In the genomic region with DNA sequence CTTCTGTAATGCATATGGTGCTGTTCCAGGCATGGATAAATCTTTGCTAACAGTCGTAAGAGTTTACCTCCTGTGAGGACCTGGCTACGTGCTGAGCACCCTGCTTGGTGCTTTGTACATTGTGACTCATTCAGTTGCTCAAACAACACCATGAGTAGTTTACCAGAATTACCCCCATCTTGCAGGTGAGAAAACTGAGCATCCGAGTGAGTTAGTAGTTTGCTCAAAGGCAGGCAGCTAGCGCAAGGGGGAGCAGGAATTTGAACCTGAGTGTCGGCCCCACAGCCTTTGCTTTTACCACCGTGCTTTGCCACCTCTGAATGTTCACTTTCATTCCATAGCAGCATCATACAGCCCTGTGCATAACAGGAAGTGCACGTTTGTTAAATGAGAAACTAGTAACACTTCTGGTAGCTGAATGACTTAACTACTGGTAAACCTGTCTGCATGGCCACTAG, we compare ENCODE assay signal across 8 cellular contexts.
DNase-seq lines count a peak whose midpoint lies in the region; ATAC-seq and TF ChIP-seq lines count a peak whose summit lies in the region.

No MANE protein-coding gene starts in this region.

- TF ChIP-seq CTCF in heart left ventricle (IDR thresholded peaks at IDR 0.05): no peak
- TF ChIP-seq CTCF in gastroesophageal sphincter (IDR thresholded peaks at IDR 0.05): no peak

- DNase-seq in activated CD8-positive, alpha-beta memory T cell treated with anti-CD3 and anti-CD28 coated beads, Interleukin-2, amount 50 U/mL, for 48 hours: peak; percentile 62
- DNase-seq in activated CD8-positive, alpha-beta memory T cell treated with anti-CD3 and anti-CD28 coated beads, Interleukin-2, amount 50 U/mL, for 4 hours: no peak
- peak; percentile 2 for DNase-seq in activated effector memory CD4-positive, alpha-beta T cell treated with Interleukin-2 at 50 U/mL for 16 hours
- DNase-seq in stimulated activated effector memory CD8-positive, alpha-beta T cell treated with anti-CD3 and anti-CD28 coated beads, Interleukin-12 subunit alpha, Interleukin-12 subunit beta, amount 100 ng/mL, for 72 hours (ENCODE audit: low spot score in 2 of 2): peak; percentile 40 to 83
- DNase-seq in NCI-H1417 treated with DMSO at 0.1 percent for 48 hours (lab: John Stamatoyannopoulos, UW): no peak
- no peak for DNase-seq in heart left ventricle

- peaks cover 31% of the 10 kb centered on the region for H3K36me3 Mint-ChIP-seq in stimulated activated effector memory CD8-positive, alpha-beta T cell treated with anti-CD3 and anti-CD28 coated beads, Interleukin-12 subunit alpha, Interleukin-12 subunit beta, amount 100 ng/mL, for 72 hours

- H3K36me3 ChIP-seq in heart left ventricle (no peaks in the 10 kb centered on the region), gastroesophageal sphincter (no peaks in the 10 kb centered on the region)

- H3K27ac ChIP-seq in heart left ventricle: no peak overlapping the region
- H3K27ac ChIP-seq in gastroesophageal sphincter: no peak overlapping the region

- intact Hi-C loops in heart left ventricle (cut with DNase I): no loop called here

- peaks cover 13% of the 10 kb centered on the region for H3K4me1 Mint-ChIP-seq in stimulated activated effector memory CD8-positive, alpha-beta T cell treated with anti-CD3 and anti-CD28 coated beads, Interleukin-12 subunit alpha, Interleukin-12 subunit beta, amount 100 ng/mL, for 72 hours

- no peak overlapping the region for H3K4me3 ChIP-seq in heart left ventricle
- no peak overlapping the region for H3K4me3 ChIP-seq in gastroesophageal sphincter

- H3K4me1 ChIP-seq in heart left ventricle: no peaks in the 10 kb centered on the region
- peaks cover 0 to 7% (median 0%) of the 10 kb centered on the region in 3 donors for H3K4me1 ChIP-seq in gastroesophageal sphincter

- H3K27ac Mint-ChIP-seq in stimulated activated effector memory CD8-positive, alpha-beta T cell treated with anti-CD3 and anti-CD28 coated beads, Interleukin-12 subunit alpha, Interleukin-12 subunit beta, amount 100 ng/mL, for 72 hours: peak overlapping the region; percentile 78

- ATAC-seq in HG03095 (IDR thresholded peaks at IDR 0.05; ENCODE audit: unreplicated experiment) (peak; percentile 95), heart left ventricle (no peak), gastroesophageal sphincter (no peak)
- ATAC-seq in stimulated activated effector memory CD8-positive, alpha-beta T cell treated with anti-CD3 and anti-CD28 coated beads, Interleukin-12 subunit alpha, Interleukin-12 subunit beta, amount 100 ng/mL, for 72 hours: peak; percentile 98

- WGBS in heart left ventricle, 4 donors: 88 to 91% (median 89%) methylated on average over 6 to 7 of the region's 7 CpGs
- WGBS in gastroesophageal sphincter (ENCODE audit: low coverage in 1 of 2), 2 donors: 28 to 64% methylated on average over 2 to 5 of the region's 7 CpGs

- H3K9me3 ChIP-seq in heart left ventricle (no peaks in the 10 kb centered on the region), gastroesophageal sphincter (no peaks in the 10 kb centered on the region)

- TF ChIP-seq EP300 in gastroesophageal sphincter (IDR thresholded peaks at IDR 0.05): no peak

- H3K27me3 ChIP-seq in heart left ventricle (no peaks in the 10 kb centered on the region), gastroesophageal sphincter (no peaks in the 10 kb centered on the region)

- no peak for TF ChIP-seq POLR2A in heart left ventricle (IDR thresholded peaks at IDR 0.05)
- TF ChIP-seq POLR2A in gastroesophageal sphincter (IDR thresholded peaks at IDR 0.05): no peak

- no peaks in the 10 kb centered on the region for H3K9me3 Mint-ChIP-seq in stimulated activated effector memory CD8-positive, alpha-beta T cell treated with anti-CD3 and anti-CD28 coated beads, Interleukin-12 subunit alpha, Interleukin-12 subunit beta, amount 100 ng/mL, for 72 hours

- peak overlapping the region; percentile 44 for H3K4me3 Mint-ChIP-seq in stimulated activated effector memory CD8-positive, alpha-beta T cell treated with anti-CD3 and anti-CD28 coated beads, Interleukin-12 subunit alpha, Interleukin-12 subunit beta, amount 100 ng/mL, for 72 hours

Comparison
In these comparisons a context has a peak if more than half of its experiments do, and no peak if none do; other contexts are left out.
1. DNase-seq: peak in activated CD8-positive, alpha-beta memory T cell treated with anti-CD3 and anti-CD28 coated beads, Interleukin-2, amount 50 U/mL, for 48 hours (single experiment), activated effector memory CD4-positive, alpha-beta T cell treated with Interleukin-2 at 50 U/mL for 16 hours (single experiment) and stimulated activated effector memory CD8-positive, alpha-beta T cell treated with anti-CD3 and anti-CD28 coated beads, Interleukin-12 subunit alpha, Interleukin-12 subunit beta, amount 100 ng/mL, for 72 hours (2 of 2); none in activated CD8-positive, alpha-beta memory T cell treated with anti-CD3 and anti-CD28 coated beads, Interleukin-2, amount 50 U/mL, for 4 hours (single experiment), NCI-H1417 treated with DMSO at 0.1 percent for 48 hours (single experiment) and heart left ventricle (0 of 5).
2. ATAC-seq: peak in HG03095 (single experiment) and stimulated activated effector memory CD8-positive, alpha-beta T cell treated with anti-CD3 and anti-CD28 coated beads, Interleukin-12 subunit alpha, Interleukin-12 subunit beta, amount 100 ng/mL, for 72 hours (single experiment); none in heart left ventricle (0 of 4) and gastroesophageal sphincter (single experiment).